ENCODE assay signal across 1 cellular context in genomic region chr19:35869327-35870123, GRCh38.
TF ChIP-seq lines count a peak whose summit lies in the region.

No MANE protein-coding gene starts in this region.

TF ChIP-seq in K562, 482 proteins besides CTCF, POLR2A, EP300 and RAD21 (continues in another document):
- TF ChIP-seq CEBPG (CRISPR knock-in tag; IDR thresholded peaks at IDR 0.05) = no peak
- TF ChIP-seq CEBPG (tag; conservative IDR thresholded peaks at IDR 0.05 in 1 of 2, IDR thresholded peaks at IDR 0.05 in 1 of 2) = no peak
- TF ChIP-seq LCOR (CRISPR knock-in tag; IDR thresholded peaks at IDR 0.05) = peak; percentile 74
- 0 out of 2 replicates have a peak, but pooled peaks have one; percentile 77 for TF ChIP-seq HBP1 (CRISPR knock-in tag; IDR thresholded peaks at IDR 0.05)
- TF ChIP-seq MCM5 (IDR thresholded peaks at IDR 0.05; ENCODE audit: low read depth) = no peak
- TF ChIP-seq XRCC5 (IDR thresholded peaks at IDR 0.05; ENCODE audit: low read depth, low read length) = peak; percentile 53; the same call in 1 of the 2 replicates
- TF ChIP-seq MXI1 (IDR thresholded peaks at IDR 0.05; ENCODE audit: low read depth, low read length) = 0 out of 2 replicates have a peak, but pooled peaks have one; percentile 47
- TF ChIP-seq BHLHE40 (IDR thresholded peaks at IDR 0.05; ENCODE audit: low read length) = peak; percentile 62; the same call in 1 of the 2 replicates
- peak; percentile 57 for TF ChIP-seq GABPB1 (CRISPR knock-in tag; IDR thresholded peaks at IDR 0.05)
- no peak for TF ChIP-seq ZNF589 (CRISPR knock-in tag; IDR thresholded peaks at IDR 0.05; ENCODE audit: low read depth)
- TF ChIP-seq TARDBP (IDR thresholded peaks at IDR 0.05) = 0 out of 2 replicates have a peak, but pooled peaks have one; percentile 40
- TF ChIP-seq ZBTB7A (IDR thresholded peaks at IDR 0.05; ENCODE audit: borderline replicate concordance, control insufficient read depth, low read depth, low read length) = peak; percentile 60; the same call in 1 of the 2 replicates
- no peak for TF ChIP-seq CTCFL (IDR thresholded peaks at IDR 0.05; ENCODE audit: borderline replicate concordance, insufficient read depth, low read depth, low read length, poor library complexity, severe bottlenecking)
- peak; percentile 39; the same call in 1 of the 2 replicates for TF ChIP-seq ZBTB33 (CRISPR knock-in tag; IDR thresholded peaks at IDR 0.05)
- TF ChIP-seq ZNF695 (CRISPR knock-in tag; IDR thresholded peaks at IDR 0.05) = no peak
- TF ChIP-seq, protein P1, sequence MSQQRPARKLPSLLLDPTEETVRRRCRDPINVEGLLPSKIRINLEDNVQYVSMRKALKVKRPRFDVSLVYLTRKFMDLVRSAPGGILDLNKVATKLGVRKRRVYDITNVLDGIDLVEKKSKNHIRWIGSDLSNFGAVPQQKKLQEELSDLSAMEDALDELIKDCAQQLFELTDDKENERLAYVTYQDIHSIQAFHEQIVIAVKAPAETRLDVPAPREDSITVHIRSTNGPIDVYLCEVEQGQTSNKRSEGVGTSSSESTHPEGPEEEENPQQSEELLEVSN (IDR thresholded peaks at IDR 0.05; ENCODE audit: borderline replicate concordance in 1 of 2, extremely low read depth in 1 of 2, insufficient read depth in 1 of 2, insufficient read length in 1 of 2, low read depth in 1 of 2, low read length in 1 of 2, poor library complexity in 1 of 2, severe bottlenecking in 1 of 2) = peak; percentile 91 to 96
- no peak for TF ChIP-seq SMAD4 (CRISPR knock-in tag; conservative IDR thresholded peaks at IDR 0.05)
- peak; percentile 16; the same call in 1 of the 2 replicates for TF ChIP-seq USF1 (CRISPR knock-in tag; IDR thresholded peaks at IDR 0.05)
- no peak for TF ChIP-seq SMARCA4 (IDR thresholded peaks at IDR 0.05)
- TF ChIP-seq, protein P2, sequence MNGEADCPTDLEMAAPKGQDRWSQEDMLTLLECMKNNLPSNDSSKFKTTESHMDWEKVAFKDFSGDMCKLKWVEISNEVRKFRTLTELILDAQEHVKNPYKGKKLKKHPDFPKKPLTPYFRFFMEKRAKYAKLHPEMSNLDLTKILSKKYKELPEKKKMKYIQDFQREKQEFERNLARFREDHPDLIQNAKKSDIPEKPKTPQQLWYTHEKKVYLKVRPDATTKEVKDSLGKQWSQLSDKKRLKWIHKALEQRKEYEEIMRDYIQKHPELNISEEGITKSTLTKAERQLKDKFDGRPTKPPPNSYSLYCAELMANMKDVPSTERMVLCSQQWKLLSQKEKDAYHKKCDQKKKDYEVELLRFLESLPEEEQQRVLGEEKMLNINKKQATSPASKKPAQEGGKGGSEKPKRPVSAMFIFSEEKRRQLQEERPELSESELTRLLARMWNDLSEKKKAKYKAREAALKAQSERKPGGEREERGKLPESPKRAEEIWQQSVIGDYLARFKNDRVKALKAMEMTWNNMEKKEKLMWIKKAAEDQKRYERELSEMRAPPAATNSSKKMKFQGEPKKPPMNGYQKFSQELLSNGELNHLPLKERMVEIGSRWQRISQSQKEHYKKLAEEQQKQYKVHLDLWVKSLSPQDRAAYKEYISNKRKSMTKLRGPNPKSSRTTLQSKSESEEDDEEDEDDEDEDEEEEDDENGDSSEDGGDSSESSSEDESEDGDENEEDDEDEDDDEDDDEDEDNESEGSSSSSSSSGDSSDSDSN (IDR thresholded peaks at IDR 0.05; ENCODE audit: borderline replicate concordance in 1 of 2, low read depth in 2 of 2, low read length in 2 of 2) = 0 out of 4 replicates have a peak, but pooled peaks of 1 of the 2 experiments have one; percentile 24
- TF ChIP-seq L3MBTL2 (IDR thresholded peaks at IDR 0.05) = peak; percentile 97
- TF ChIP-seq, protein P3, sequence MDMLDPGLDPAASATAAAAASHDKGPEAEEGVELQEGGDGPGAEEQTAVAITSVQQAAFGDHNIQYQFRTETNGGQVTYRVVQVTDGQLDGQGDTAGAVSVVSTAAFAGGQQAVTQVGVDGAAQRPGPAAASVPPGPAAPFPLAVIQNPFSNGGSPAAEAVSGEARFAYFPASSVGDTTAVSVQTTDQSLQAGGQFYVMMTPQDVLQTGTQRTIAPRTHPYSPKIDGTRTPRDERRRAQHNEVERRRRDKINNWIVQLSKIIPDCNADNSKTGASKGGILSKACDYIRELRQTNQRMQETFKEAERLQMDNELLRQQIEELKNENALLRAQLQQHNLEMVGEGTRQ (CRISPR knock-in tag; IDR thresholded peaks at IDR 0.05) = no peak
- TF ChIP-seq KLF13 (tag; IDR thresholded peaks at IDR 0.05; ENCODE audit: borderline replicate concordance, low read depth) = peak; percentile 85; the same call in 1 of the 2 replicates
- TF ChIP-seq SIN3A (IDR thresholded peaks at IDR 0.05; ENCODE audit: borderline replicate concordance in 2 of 2, control insufficient read depth in 1 of 2, low read depth in 2 of 2, low read length in 2 of 2) = peak; percentile 16 to 62; a peak in 1 of 4 replicates
- TF ChIP-seq SMAD2 (IDR thresholded peaks at IDR 0.05; ENCODE audit: low read depth, low read length) = no peak
- TF ChIP-seq PREB (CRISPR knock-in tag; IDR thresholded peaks at IDR 0.05) = no peak
- peak; percentile 90 for TF ChIP-seq PRDM10 (IDR thresholded peaks at IDR 0.05; ENCODE audit: partially characterized antibody)
- TF ChIP-seq CXXC5 (CRISPR knock-in tag; IDR thresholded peaks at IDR 0.05) = peak; percentile 77
- TF ChIP-seq KDM1A (IDR thresholded peaks at IDR 0.05) = peak in 1 of 2 experiments; percentile 44; a peak in 1 of 4 replicates
- TF ChIP-seq, protein P4, sequence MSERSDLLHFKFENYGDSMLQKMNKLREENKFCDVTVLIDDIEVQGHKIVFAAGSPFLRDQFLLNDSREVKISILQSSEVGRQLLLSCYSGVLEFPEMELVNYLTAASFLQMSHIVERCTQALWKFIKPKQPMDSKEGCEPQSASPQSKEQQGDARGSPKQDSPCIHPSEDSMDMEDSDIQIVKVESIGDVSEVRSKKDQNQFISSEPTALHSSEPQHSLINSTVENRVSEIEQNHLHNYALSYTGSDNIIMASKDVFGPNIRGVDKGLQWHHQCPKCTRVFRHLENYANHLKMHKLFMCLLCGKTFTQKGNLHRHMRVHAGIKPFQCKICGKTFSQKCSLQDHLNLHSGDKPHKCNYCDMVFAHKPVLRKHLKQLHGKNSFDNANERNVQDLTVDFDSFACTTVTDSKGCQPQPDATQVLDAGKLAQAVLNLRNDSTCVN (CRISPR knock-in tag; IDR thresholded peaks at IDR 0.05) = peak; percentile 74; the same call in 1 of the 2 replicates
- peak in 1 of 2 experiments; percentile 68; a peak in 2 of 4 replicates for TF ChIP-seq HDAC1 (IDR thresholded peaks at IDR 0.05)
- TF ChIP-seq MYNN (IDR thresholded peaks at IDR 0.05) = peak; percentile 20; the same call in 1 of the 2 replicates
- no peak for TF ChIP-seq MYNN (CRISPR knock-in tag; IDR thresholded peaks at IDR 0.05)
- TF ChIP-seq POLR2G (IDR thresholded peaks at IDR 0.05; ENCODE audit: low read depth, low read length) = peak; percentile 66
- peak in 1 of 2 experiments; percentile 64; a peak in 1 of 3 replicates for TF ChIP-seq CBX3 (IDR thresholded peaks at IDR 0.05; ENCODE audit: borderline replicate concordance in 1 of 2, low read length in 2 of 2)
- peak; percentile 63 for TF ChIP-seq FIP1L1 (IDR thresholded peaks at IDR 0.05; ENCODE audit: low read depth, low read length, poor library complexity, severe bottlenecking)
- TF ChIP-seq OTX1 (CRISPR knock-in tag; IDR thresholded peaks at IDR 0.05) = peak; percentile 82
- TF ChIP-seq FOXP4 (CRISPR knock-in tag; IDR thresholded peaks at IDR 0.05; ENCODE audit: borderline replicate concordance) = 0 out of 2 replicates have a peak, but pooled peaks have one; percentile 39
